15 cellular contexts compared by ENCODE assay signal in the genomic region with DNA sequence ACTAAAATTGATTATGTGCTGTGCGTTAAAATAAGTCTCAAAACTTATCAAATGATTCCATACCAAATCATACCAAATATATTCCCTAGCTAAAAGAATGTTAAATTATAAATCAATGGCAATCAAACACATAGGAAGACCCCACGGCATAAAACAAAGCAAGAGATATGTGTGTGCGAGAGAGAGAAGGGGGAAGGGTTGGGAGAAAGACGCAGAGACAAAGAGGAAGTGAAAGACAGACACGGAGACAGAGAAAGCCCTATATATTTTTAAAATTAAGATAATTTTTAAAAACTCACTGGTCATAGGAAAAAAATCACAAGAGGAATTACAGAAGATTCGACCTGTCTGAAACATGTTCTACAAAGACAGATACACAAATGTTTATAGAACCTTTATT.
"Had no signal": no experiment of that assay in that cellular context is flagged by ENCODE, and none has a peak within 500 bp of the region (broad histone marks: within the 10 kb centered on the region; RNA-seq: fewer than 3 reads in every experiment).

No MANE protein-coding gene starts in this region.

- H3K9me3 ChIP-seq: ascending aorta, sigmoid colon, thoracic aorta, upper lobe of right lung had no signal

- H3K4me3 Mint-ChIP-seq: neural crest cell had no signal

- H3K27me3 ChIP-seq: ascending aorta, sigmoid colon, upper lobe of right lung had no signal

- H3K4me1 ChIP-seq: ascending aorta, sigmoid colon, upper lobe of right lung had no signal

- H3K36me3 ChIP-seq: ascending aorta, sigmoid colon, thoracic aorta, upper lobe of right lung had no signal

- H3K9me3 Mint-ChIP-seq: neural crest cell had no signal

- FAIRE-seq: bronchial epithelial cell, islet of Langerhans had no signal

- ATAC-seq: left colon, upper lobe of right lung had no signal

- DNase-seq: activated CD4-positive, alpha-beta T cell treated with anti-CD3 and anti-CD28 coated beads, Interleukin-2, amount 50 U/mL, for 1 hour; activated naive CD4-positive, alpha-beta T cell treated with Interleukin-2 at 50 U/mL for 16 hours; dorsolateral prefrontal cortex; erythroblast; left colon; midbrain; sigmoid colon; stimulated activated CD4-positive, alpha-beta T cell treated with anti-CD3 and anti-CD28 coated beads, Interleukin-1b, Interleukin-23, amount 100 ng/mL, for 48 hours; upper lobe of right lung had no signal

- H3K4me3 ChIP-seq: ascending aorta, lung, sigmoid colon, thoracic aorta, upper lobe of right lung had no signal

- H3K27ac ChIP-seq: ascending aorta, dorsolateral prefrontal cortex, sigmoid colon, thoracic aorta, upper lobe of right lung had no signal

- H3K4me1 Mint-ChIP-seq: neural crest cell had no signal
